ENCODE assay signal across 8 cellular contexts in genomic region chr3:172153335-172153861, GRCh38.
DNase-seq lines count a peak whose midpoint lies in the region; ATAC-seq, FAIRE-seq and TF ChIP-seq lines count a peak whose summit lies in the region.

No MANE protein-coding gene starts in this region.

- CTCF ChIA-PET in H1 (lab: Charles Lee; ENCODE audit: partially characterized antibody), result interaction anchor here (1.0 to 3.4 kb wide), 3 partner anchors 10 to 118 kb away, joined by 4 to 12 read pairs (median 5); no protein-coding TSS in a partner anchor

- no peaks in the 10 kb centered on the region; the same call in 1 of the 2 replicates for H3K79me1 ChIP-seq in H1 (ENCODE audit: low read depth, low read length)

- H3K18ac ChIP-seq in H1 (ENCODE audit: extremely low read depth, low read length), result no peak overlapping the region

- H3K14ac ChIP-seq in H1 (ENCODE audit: insufficient read length), result no peak overlapping the region

- peak overlapping the region; percentile 31; the same call in 1 of the 2 replicates for H2BK15ac ChIP-seq in H1 (ENCODE audit: low read length)

- H3K9ac ChIP-seq in H1 (replicated peaks in 1 of 4; ENCODE audit: extremely low read depth in 1 of 4, low read depth in 3 of 4, low read length in 3 of 4), result no peak overlapping the region

- TF ChIP-seq CTCF in H1 (IDR thresholded peaks at IDR 0.05; ENCODE audit: control extremely low read depth in 1 of 3, insufficient read depth in 1 of 3, low read depth in 1 of 3, low read length in 3 of 3) (no peak), mesothelial cell of epicardium (IDR thresholded peaks at IDR 0.05; ENCODE audit: unreplicated experiment) (no peak)

- no peak overlapping the region; the same call in 1 of the 2 replicates for H2BK12ac ChIP-seq in H1 (ENCODE audit: low read depth, low read length)

- H4K8ac ChIP-seq in H1 (ENCODE audit: extremely low read depth, insufficient read depth, low read length), result no peak overlapping the region

- H3K56ac ChIP-seq in H1 (replicated peaks; ENCODE audit: insufficient read length, low read depth, low read length), result no peak overlapping the region

- no peaks in the 10 kb centered on the region for H3K23me2 ChIP-seq in H1 (ENCODE audit: low read depth, low read length)

- peaks cover 0 to 76% of the 10 kb centered on the region in 2 experiments; a peak in 3 of 4 replicates for H3K79me2 ChIP-seq in H1 (ENCODE audit: control insufficient read depth in 1 of 2, insufficient read depth in 2 of 2, low read length in 2 of 2)

- H3K23ac ChIP-seq in H1 (ENCODE audit: insufficient read length), result no peak overlapping the region

- H3K9me3 Mint-ChIP-seq in mesothelial cell of epicardium, result peaks cover 3% of the 10 kb centered on the region

- H3K4me1 ChIP-seq in H1 (replicated peaks in 1 of 4; ENCODE audit: control insufficient read depth in 3 of 4, insufficient read depth in 4 of 4, low read length in 3 of 4), result peaks cover 11 to 33% (median 30%) of the 10 kb centered on the region in 4 experiments

- 82% methylated on average over 8 of the region's 8 CpGs; no CpG with 5 or more reads in 1 of the 2 experiments for WGBS in H1 (ENCODE audit: extremely low coverage in 1 of 2, insufficient coverage in 1 of 2, insufficient read length in 1 of 2, insufficient replicate concordance in 2 of 2, low coverage in 1 of 2, low lambda C conversion rate in 2 of 2, missing lambda C conversion rate in 1 of 2), 2 experiments

- H3K36me3 Mint-ChIP-seq in mesothelial cell of epicardium, result peaks cover 3% of the 10 kb centered on the region

- TF ChIP-seq POLR2A in H1 (IDR thresholded peaks at IDR 0.05; ENCODE audit: control extremely low read depth in 1 of 2, low read depth in 2 of 2, low read length in 2 of 2), result no peak

- no peak for TF ChIP-seq EP300 in H1 (IDR thresholded peaks at IDR 0.05; ENCODE audit: borderline replicate concordance in 1 of 2, low read depth in 2 of 2, low read length in 2 of 2)

- peak overlapping the region; percentile 54; the same call in 1 of the 2 replicates for H2AK5ac ChIP-seq in H1 (ENCODE audit: low read depth, low read length)

- no peaks in the 10 kb centered on the region for H3K9me3 ChIP-seq in H1 (ENCODE audit: insufficient read depth in 2 of 2, low read depth in 1 of 2, low read length in 1 of 2)

- H3K4me3 ChIP-seq in H1 (ENCODE audit: extremely low read depth in 1 of 4, insufficient read depth in 2 of 4, low read depth in 3 of 4, low read length in 4 of 4), result no peak overlapping the region

- H3K27ac ChIP-seq in H1 (ENCODE audit: low read depth, low read length), result no peak overlapping the region

- H3K27ac Mint-ChIP-seq in mesothelial cell of epicardium, result peak overlapping the region; percentile 97

- no peak overlapping the region for H2BK120ac ChIP-seq in H1 (replicated peaks; ENCODE audit: low read depth, low read length)

- POLR2A ChIA-PET in H1 (lab: Charles Lee; ENCODE audit: partially characterized antibody), result interaction anchor here (0.7 to 1.2 kb wide), 2 partner anchors 37 to 42 kb away, joined by 3 to 4 read pairs; no protein-coding TSS in a partner anchor

- peak; percentile 70 for ATAC-seq in GM18909 (IDR thresholded peaks at IDR 0.05; ENCODE audit: poor library complexity, unreplicated experiment)
- no peak for ATAC-seq in GM21786 (IDR thresholded peaks at IDR 0.05; ENCODE audit: unreplicated experiment)

- H3K4ac ChIP-seq in H1 (replicated peaks; ENCODE audit: insufficient read length, low read depth, low read length), result no peak overlapping the region

- no peak overlapping the region for H4K5ac ChIP-seq in H1 (ENCODE audit: insufficient read length, low read depth, low read length)

- peaks cover 73% of the 10 kb centered on the region for H3K4me1 Mint-ChIP-seq in mesothelial cell of epicardium

- no peaks in the 10 kb centered on the region for H3K27me3 Mint-ChIP-seq in mesothelial cell of epicardium (ENCODE audit: low read depth)

- H3K27me3 ChIP-seq in H1 (replicated peaks in 1 of 4; ENCODE audit: control insufficient read depth in 3 of 4, extremely low read depth in 1 of 4, insufficient read depth in 3 of 4, low read length in 3 of 4), result no peaks in the 10 kb centered on the region

- TF ChIP-seq RAD21 in H1 (IDR thresholded peaks at IDR 0.05 in 1 of 2, conservative IDR thresholded peaks at IDR 0.05 in 1 of 2; ENCODE audit: low read depth in 2 of 2, low read length in 2 of 2), result no peak

- no peak overlapping the region for H3K4me2 ChIP-seq in H1 (ENCODE audit: insufficient read depth in 1 of 2, low read depth in 2 of 2, low read length in 2 of 2)

- DNase-seq in HT-29 (ENCODE audit: low spot score) (peak; percentile 95), H1 (ENCODE audit: low read depth in 1 of 2, low spot score in 2 of 2) (no peak), mesothelial cell of epicardium (ENCODE audit: low spot score in 2 of 2, unreplicated experiment in 2 of 2) (peak; percentile 34 to 57), NCI-H187 treated with DMSO at 0.1 percent for 48 hours (lab: John Stamatoyannopoulos, UW) (no peak)
- DNase-seq in activated CD4-positive, alpha-beta T cell treated with anti-CD3 and anti-CD28 coated beads, Interleukin-2, amount 50 U/mL, for 4 hours, result peak; percentile 35 to 37
- DNase-seq in stimulated activated CD8-positive, alpha-beta memory T cell treated with anti-CD3 and anti-CD28 coated beads, Interleukin-4, amount 100 ng/mL, for 48 hours, result peak; percentile 63

- H4K91ac ChIP-seq in H1 (replicated peaks; ENCODE audit: insufficient read length, low read length), result no peak overlapping the region

- peak overlapping the region; percentile 75; the same call in 1 of the 2 replicates for H2BK20ac ChIP-seq in H1 (ENCODE audit: low read length)

- no peak for FAIRE-seq in H1 (lab: Jason Lieb, UNC)

- no peaks in the 10 kb centered on the region for H3K36me3 ChIP-seq in H1 (ENCODE audit: control insufficient read depth in 2 of 4, insufficient read depth in 4 of 4, low read length in 3 of 4)

- no peak overlapping the region for H3K4me3 Mint-ChIP-seq in mesothelial cell of epicardium

- H2BK5ac ChIP-seq in H1 (ENCODE audit: low read depth, low read length), result peak overlapping the region; percentile 73; the same call in 1 of the 2 replicates

- H2AFZ ChIP-seq in H1 (ENCODE audit: low read length), result no peak overlapping the region

- H4K20me1 ChIP-seq in H1 (replicated peaks in 1 of 2; ENCODE audit: control insufficient read depth in 1 of 2, insufficient read depth in 2 of 2, low read length in 2 of 2), result peaks cover 0 to 2% of the 10 kb centered on the region in 2 experiments

TF ChIP-seq in H1, 55 proteins besides CTCF, POLR2A, EP300 and RAD21:
- TF ChIP-seq POLR2AphosphoS5 (IDR thresholded peaks at IDR 0.05; ENCODE audit: low read depth, low read length) (no peak), KDM5A (IDR thresholded peaks at IDR 0.05; ENCODE audit: low read length) (no peak), TAF1 (IDR thresholded peaks at IDR 0.05; ENCODE audit: low read depth, low read length) (no peak), POU5F1 (IDR thresholded peaks at IDR 0.05; ENCODE audit: low read depth, low read length) (no peak), GTF2F1 (IDR thresholded peaks at IDR 0.05; ENCODE audit: borderline replicate concordance, low read depth, low read length) (no peak), CBX5 (IDR thresholded peaks at IDR 0.05; ENCODE audit: low read depth, low read length) (no peak), SP1 (IDR thresholded peaks at IDR 0.05; ENCODE audit: low read depth, low read length) (no peak)

Comparison
In these comparisons a context has a peak if more than half of its experiments do, and no peak if none do; other contexts are left out.
1. DNase-seq: peak in HT-29 (single experiment), activated CD4-positive, alpha-beta T cell treated with anti-CD3 and anti-CD28 coated beads, Interleukin-2, amount 50 U/mL, for 4 hours (2 of 2), mesothelial cell of epicardium (2 of 2) and stimulated activated CD8-positive, alpha-beta memory T cell treated with anti-CD3 and anti-CD28 coated beads, Interleukin-4, amount 100 ng/mL, for 48 hours (single experiment); none in H1 (0 of 2) and NCI-H187 treated with DMSO at 0.1 percent for 48 hours (single experiment).